1 cellular context compared by ENCODE assay signal in genomic region chr15:57506422-57506821, GRCh38.
TF ChIP-seq lines count a peak whose summit lies in the region.

No MANE protein-coding gene starts in this region.

TF ChIP-seq in H1, 55 proteins besides CTCF, POLR2A, EP300 and RAD21 (continued from another document):
- TF ChIP-seq CHD7 (IDR thresholded peaks at IDR 0.05; ENCODE audit: insufficient replicate concordance, low read length) (no peak), HDAC6 (IDR thresholded peaks at IDR 0.05; ENCODE audit: low read depth, low read length) (no peak), RXRA (IDR thresholded peaks at IDR 0.05; ENCODE audit: insufficient read depth, low read depth, low read length) (no peak), E2F6 (IDR thresholded peaks at IDR 0.05) (no peak), PHF8 (conservative IDR thresholded peaks at IDR 0.05; ENCODE audit: low read depth, low read length) (no peak), SP1 (IDR thresholded peaks at IDR 0.05; ENCODE audit: low read depth, low read length) (no peak), CREB1 (IDR thresholded peaks at IDR 0.05) (no peak), RNF2 (IDR thresholded peaks at IDR 0.05; ENCODE audit: borderline replicate concordance, low read depth, low read length, missing control alignments, poor library complexity, severe bottlenecking) (no peak), ATF3 (IDR thresholded peaks at IDR 0.05; ENCODE audit: insufficient read depth, low read depth, low read length) (no peak), CEBPB (IDR thresholded peaks at IDR 0.05; ENCODE audit: low read depth, low read length) (no peak), TBP (IDR thresholded peaks at IDR 0.05; ENCODE audit: low read depth, low read length) (no peak), NANOG (IDR thresholded peaks at IDR 0.05; ENCODE audit: insufficient read depth, low read depth, low read length, poor library complexity, severe bottlenecking) (no peak), CBX5 (IDR thresholded peaks at IDR 0.05; ENCODE audit: low read depth, low read length) (no peak), BCL11A (IDR thresholded peaks at IDR 0.05; ENCODE audit: low read depth in 2 of 2, low read length in 2 of 2) (no peak)
